8 cellular contexts compared by ENCODE assay signal in the genomic region with DNA sequence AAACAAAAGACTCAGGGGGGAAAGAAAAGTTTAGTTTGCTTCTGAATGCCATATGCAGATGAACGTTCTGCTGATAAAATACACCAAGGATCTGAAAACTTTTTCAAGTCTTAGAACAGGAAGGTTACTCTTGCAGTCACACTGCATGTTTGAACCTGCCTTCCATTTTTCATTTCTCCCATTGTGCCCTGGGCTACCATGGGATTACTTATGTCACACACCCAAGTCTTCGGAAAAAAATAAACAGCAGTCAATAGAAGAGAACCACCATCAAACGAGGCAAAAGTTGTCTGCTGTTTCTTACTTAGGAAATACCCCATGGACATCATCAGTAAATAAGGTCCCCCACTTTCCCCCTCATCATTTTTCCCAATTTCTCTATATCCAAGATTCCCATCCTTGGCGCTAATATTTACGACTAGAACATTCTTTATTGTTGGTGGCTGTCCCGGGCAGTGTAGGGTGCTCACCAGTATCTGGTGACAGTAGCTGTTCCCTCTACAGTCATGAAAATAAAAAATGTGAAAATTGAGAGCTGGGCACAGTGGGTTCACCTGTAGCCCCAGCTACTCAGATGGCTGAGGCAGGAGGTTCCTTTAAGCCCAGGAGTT.
A peak's percentile ranks its signal among the peaks of the same experiment; 100 is the strongest.
DNase-seq lines count a peak whose midpoint lies in the region; ATAC-seq and TF ChIP-seq lines count a peak whose summit lies in the region.

No MANE protein-coding gene starts in this region.

- H3K36me3 Mint-ChIP-seq in activated T-cell treated with anti-CD3 and anti-CD28 coated beads, Interleukin-2, amount 50 U/mL, for 72 hours (ENCODE audit: insufficient read depth in 2 of 2), result no peaks in the 10 kb centered on the region
- no peaks in the 10 kb centered on the region for H3K36me3 Mint-ChIP-seq in activated T-helper 2 cell treated with anti-CD3 and anti-CD28 coated beads, Interferon-gamma antibody, Interleukin-2, Interleukin-4, amounts not matched to agents 10 μg/mL and 5 μg/mL and 100 μg/mL, durations not matched to agents 14 hours and 24 hours and 36 hours (ENCODE audit: low read depth)
- H3K36me3 Mint-ChIP-seq in memory B cell (no peaks in the 10 kb centered on the region), type B pancreatic cell (no peaks in the 10 kb centered on the region)

- peak overlapping the region; percentile 88 for H3K27ac Mint-ChIP-seq in activated T-cell treated with anti-CD3 and anti-CD28 coated beads, Interleukin-2, amount 50 U/mL, for 72 hours
- peak overlapping the region; percentile 90 for H3K27ac Mint-ChIP-seq in activated T-helper 2 cell treated with anti-CD3 and anti-CD28 coated beads, Interferon-gamma antibody, Interleukin-2, Interleukin-4, amounts not matched to agents 10 μg/mL and 5 μg/mL and 100 μg/mL, durations not matched to agents 14 hours and 24 hours and 36 hours
- H3K27ac Mint-ChIP-seq in memory B cell (peak overlapping the region; percentile 97), type B pancreatic cell (peak overlapping the region; percentile 94)

- TF ChIP-seq CTCF in type B pancreatic cell (conservative IDR thresholded peaks at IDR 0.05), result no peak

- intact Hi-C loops in activated T-helper 2 cell treated with anti-CD3 and anti-CD28 coated beads, Interferon-gamma antibody, Interleukin-2, Interleukin-4, amounts not matched to agents 10 μg/mL and 5 μg/mL and 100 μg/mL, durations not matched to agents 14 hours and 24 hours and 36 hours (cut with micrococcal nuclease), result loop anchor here (5.0 kb wide), 3 partner anchors 41 to 271 kb away; no protein-coding TSS in a partner anchor

- H3K4me3 Mint-ChIP-seq in activated T-cell treated with anti-CD3 and anti-CD28 coated beads, Interleukin-2, amount 50 U/mL, for 72 hours, result peak overlapping the region; percentile 68 to 91
- H3K4me3 Mint-ChIP-seq in activated T-helper 2 cell treated with anti-CD3 and anti-CD28 coated beads, Interferon-gamma antibody, Interleukin-2, Interleukin-4, amounts not matched to agents 10 μg/mL and 5 μg/mL and 100 μg/mL, durations not matched to agents 14 hours and 24 hours and 36 hours (ENCODE audit: low read depth), result peak overlapping the region; percentile 72
- H3K4me3 Mint-ChIP-seq in memory B cell (peak overlapping the region; percentile 50), type B pancreatic cell (peak overlapping the region; percentile 52)

- H3K27me3 Mint-ChIP-seq in activated T-cell treated with anti-CD3 and anti-CD28 coated beads, Interleukin-2, amount 50 U/mL, for 72 hours (ENCODE audit: low read depth), result no peaks in the 10 kb centered on the region
- no peaks in the 10 kb centered on the region for H3K27me3 Mint-ChIP-seq in activated T-helper 2 cell treated with anti-CD3 and anti-CD28 coated beads, Interferon-gamma antibody, Interleukin-2, Interleukin-4, amounts not matched to agents 10 μg/mL and 5 μg/mL and 100 μg/mL, durations not matched to agents 14 hours and 24 hours and 36 hours (ENCODE audit: low read depth)
- H3K27me3 Mint-ChIP-seq in memory B cell (no peaks in the 10 kb centered on the region), type B pancreatic cell (no peaks in the 10 kb centered on the region)

- no peaks in the 10 kb centered on the region for H3K9me3 Mint-ChIP-seq in activated T-cell treated with anti-CD3 and anti-CD28 coated beads, Interleukin-2, amount 50 U/mL, for 72 hours
- no peaks in the 10 kb centered on the region for H3K9me3 Mint-ChIP-seq in activated T-helper 2 cell treated with anti-CD3 and anti-CD28 coated beads, Interferon-gamma antibody, Interleukin-2, Interleukin-4, amounts not matched to agents 10 μg/mL and 5 μg/mL and 100 μg/mL, durations not matched to agents 14 hours and 24 hours and 36 hours
- H3K9me3 Mint-ChIP-seq in memory B cell (no peaks in the 10 kb centered on the region), type B pancreatic cell (no peaks in the 10 kb centered on the region)

- no peak for ATAC-seq in activated T-cell treated with anti-CD3 and anti-CD28 coated beads, Interleukin-2, amount 50 U/mL, for 72 hours (replicated peaks in 1 of 2)
- ATAC-seq in memory B cell (ENCODE audit: low read depth), result no peak

- peaks cover 85% of the 10 kb centered on the region for H3K4me1 Mint-ChIP-seq in activated T-cell treated with anti-CD3 and anti-CD28 coated beads, Interleukin-2, amount 50 U/mL, for 72 hours (ENCODE audit: low read depth)
- peaks cover 69% of the 10 kb centered on the region for H3K4me1 Mint-ChIP-seq in activated T-helper 2 cell treated with anti-CD3 and anti-CD28 coated beads, Interferon-gamma antibody, Interleukin-2, Interleukin-4, amounts not matched to agents 10 μg/mL and 5 μg/mL and 100 μg/mL, durations not matched to agents 14 hours and 24 hours and 36 hours (ENCODE audit: low read depth)
- H3K4me1 Mint-ChIP-seq in memory B cell (peaks cover 43% of the 10 kb centered on the region), type B pancreatic cell (ENCODE audit: unreplicated experiment) (peaks cover 53% of the 10 kb centered on the region)

- DNase-seq in activated T-cell treated with anti-CD3 and anti-CD28 coated beads, Interleukin-2, amount 50 U/mL, for 72 hours, result no peak
- DNase-seq in activated T-cell treated with anti-CD3 and anti-CD28 coated beads for 4 hours, result no peak
- DNase-seq in activated T-helper 2 cell treated with anti-CD3 and anti-CD28 coated beads, Interferon-gamma antibody, Interleukin-2, Interleukin-4, amounts not matched to agents 10 μg/mL and 5 μg/mL and 100 μg/mL, durations not matched to agents 14 hours and 24 hours and 36 hours (ENCODE audit: low spot score), result no peak
- DNase-seq in memory B cell (ENCODE audit: low spot score in 2 of 2), result no peak
- no peak for DNase-seq in type B pancreatic cell (ENCODE audit: extremely low spot score, unreplicated experiment)
- DNase-seq in SIG-M5 treated with dmso at 0.1 percent for 504 hours (lab: John Stamatoyannopoulos, UW; ENCODE audit: unreplicated experiment), result no peak
- DNase-seq in foreskin melanocyte, result no peak
- no peak for DNase-seq in superior temporal gyrus (ENCODE audit: extremely low spot score)
